8 cellular contexts compared by ENCODE assay signal in genomic region chr16:4801962-4802658, GRCh38. TPM values are rescaled to one million over a fixed set of nuclear protein-coding genes. Genes with fewer than 3 reads are reported as not detected.
DNase-seq lines count a peak whose midpoint lies in the region; ATAC-seq and TF ChIP-seq lines count a peak whose summit lies in the region.

A gene with protein sequence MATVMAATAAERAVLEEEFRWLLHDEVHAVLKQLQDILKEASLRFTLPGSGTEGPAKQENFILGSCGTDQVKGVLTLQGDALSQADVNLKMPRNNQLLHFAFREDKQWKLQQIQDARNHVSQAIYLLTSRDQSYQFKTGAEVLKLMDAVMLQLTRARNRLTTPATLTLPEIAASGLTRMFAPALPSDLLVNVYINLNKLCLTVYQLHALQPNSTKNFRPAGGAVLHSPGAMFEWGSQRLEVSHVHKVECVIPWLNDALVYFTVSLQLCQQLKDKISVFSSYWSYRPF (minus strand): TSS chr16:4802633. CDS start chr16:4802571, 62 bp downstream.

- H3K4me1 ChIP-seq in breast epithelium (peaks cover 0 to 6% of the 10 kb centered on the region in 2 donors), smooth muscle cell (ENCODE audit: low read depth) (peaks cover 8% of the 10 kb centered on the region)

- H4K20me1 ChIP-seq in smooth muscle cell (ENCODE audit: low read depth) = no peaks in the 10 kb centered on the region

- peak within 1 kb of the TSS; percentile 97 for H3K4me2 ChIP-seq in smooth muscle cell

- H3K27ac ChIP-seq in VCaP (peak within 1 kb of the TSS; percentile 81), breast epithelium (peak within 1 kb of the TSS; percentile 86 to 87), smooth muscle cell (ENCODE audit: low read depth) (peak within 1 kb of the TSS; percentile 59)

- TF ChIP-seq POLR2A in breast epithelium (IDR thresholded peaks at IDR 0.05) = no peak

- H3K27me3 ChIP-seq in breast epithelium (no peaks in the 10 kb centered on the region), smooth muscle cell (ENCODE audit: low read depth) (no peaks in the 10 kb centered on the region)

- peaks cover 11 to 14% of the 10 kb centered on the region in 2 donors for H3K4me1 Mint-ChIP-seq in immature natural killer cell

- peaks cover 25% of the 10 kb centered on the region for H3F3A ChIP-seq in smooth muscle cell (ENCODE audit: low read depth)

- ATAC-seq in HG03025 (IDR thresholded peaks at IDR 0.05; ENCODE audit: low FRiP score, unreplicated experiment) = peak; percentile 44

- H3K27ac Mint-ChIP-seq in immature natural killer cell = peak within 1 kb of the TSS in 5 of 6 donors; percentile 40 to 79 (median 67)

- peaks cover 0 to under 1% (median 0%) of the 10 kb centered on the region in 3 donors for H3K36me3 Mint-ChIP-seq in immature natural killer cell

- H3K9me3 Mint-ChIP-seq in immature natural killer cell = no peaks in the 10 kb centered on the region

- peak; percentile 70 for DNase-seq in NK-92 treated with Interleukin-12 subunit alpha and Interleukin-12 subunit beta, amount 100 ng/mL, for 24 hours (lab: John Stamatoyannopoulos, UW)
- DNase-seq in NK-92 (lab: John Stamatoyannopoulos, UW; ENCODE audit: unreplicated experiment) = no peak
- DNase-seq in NCI-H2029 (lab: John Stamatoyannopoulos, UW) = peak; percentile 88
- DNase-seq in breast epithelium (ENCODE audit: low spot score in 2 of 2) = peak; percentile 85 to 90
- no peak for DNase-seq in immature natural killer cell
- no peak for DNase-seq in smooth muscle cell (lab: John Stamatoyannopoulos, UW; ENCODE audit: unreplicated experiment)

- intact Hi-C loops in breast epithelium (cut with DNase I; ENCODE audit: low total_unique reads) = no loop called here

- TF ChIP-seq CTCF in VCaP (conservative IDR thresholded peaks at IDR 0.05) = no peak
- no peak for TF ChIP-seq CTCF in breast epithelium (IDR thresholded peaks at IDR 0.05)
- TF ChIP-seq CTCF in smooth muscle cell (IDR thresholded peaks at IDR 0.05; ENCODE audit: borderline replicate concordance, insufficient read depth, poor library complexity, severe bottlenecking) = no peak

- H3K9me3 ChIP-seq in breast epithelium (no peaks in the 10 kb centered on the region), smooth muscle cell (replicated peaks; ENCODE audit: low read depth) (no peaks in the 10 kb centered on the region)

- peak within 1 kb of the TSS; percentile 55 for H3K9ac ChIP-seq in smooth muscle cell (ENCODE audit: low read depth)

- H3K36me3 ChIP-seq in breast epithelium (no peaks in the 10 kb centered on the region), smooth muscle cell (ENCODE audit: low read depth) (peaks cover 3% of the 10 kb centered on the region)

- peaks cover 0 to 2% (median 0%) of the 10 kb centered on the region in 3 donors for H3K27me3 Mint-ChIP-seq in immature natural killer cell (ENCODE audit: low read depth in 3 of 3)

- peak within 1 kb of the TSS; percentile 73 to 86 (median 82) for H3K4me3 ChIP-seq in breast epithelium
- peak within 1 kb of the TSS; percentile 86 for H3K4me3 ChIP-seq in smooth muscle cell

- peak within 1 kb of the TSS; percentile 70 for H2AFZ ChIP-seq in smooth muscle cell (ENCODE audit: low read depth)

- H3K79me2 ChIP-seq in smooth muscle cell (ENCODE audit: low read depth) = peaks cover 4% of the 10 kb centered on the region

- WGBS in smooth muscle cell (ENCODE audit: low lambda C conversion rate) = under 1% methylated on average over 37 of the region's 70 CpGs

- H3K4me3 Mint-ChIP-seq in immature natural killer cell = peak within 1 kb of the TSS; percentile 83 to 88 (median 85)

RNA-seq across cellular contexts. Expression of the gene that starts here (rescaled TPM):
- total RNA-seq in breast epithelium = 10 to 100 TPM in 2 of 3 donors, 1 to 10 TPM in 1; 6.6 to 23.3 (median 21.2) TPM
- polyA plus RNA-seq in immature natural killer cell = 1 to 10 TPM; 4.8 to 9.3 (median 5.4) TPM
- total RNA-seq in smooth muscle cell = 21.6 and 32.1 TPM in 2 replicates
- 45.6 and 48.7 TPM in 2 replicates for polyA plus RNA-seq in smooth muscle cell

Comparison
In these comparisons a context has a peak if more than half of its experiments do, and no peak if none do; other contexts are left out.
1. DNase-seq: peak in NK-92 treated with Interleukin-12 subunit alpha and Interleukin-12 subunit beta, amount 100 ng/mL, for 24 hours (single experiment), NCI-H2029 (single experiment) and breast epithelium (2 of 2); none in NK-92 (single experiment), immature natural killer cell (0 of 3) and smooth muscle cell (single experiment).
2. Peak in every context shown above with its lines, with median percentiles within 50 percentile points of each other: H3K27ac ChIP-seq.